ENCODE assay signal across 13 cellular contexts in genomic region chr12:120901818-120902217, GRCh38. TPM values are rescaled to one million over a fixed set of nuclear protein-coding genes. Genes with fewer than 3 reads are reported as not detected.
DNase-seq lines count a peak whose midpoint lies in the region; ATAC-seq and TF ChIP-seq lines count a peak whose summit lies in the region.
"Had no signal": no experiment of that assay in that cellular context is flagged by ENCODE, and none has a peak within 500 bp of the region (broad histone marks: within the 10 kb centered on the region; RNA-seq: fewer than 3 reads in every experiment).

No MANE protein-coding gene starts in this region.

- no peak for TF ChIP-seq EP300 in SK-N-SH (IDR thresholded peaks at IDR 0.05; ENCODE audit: borderline replicate concordance in 1 of 2, low read depth in 1 of 2, low read length in 1 of 2)

- H3K36me3 ChIP-seq in SK-N-SH (replicated peaks in 1 of 2; ENCODE audit: control insufficient read depth in 1 of 2, insufficient read depth in 2 of 2, low read length in 1 of 2) (peaks cover 3 to 11% of the 10 kb centered on the region in 2 experiments), trophoblast cell (ENCODE audit: control insufficient read depth in 1 of 2, insufficient read depth in 2 of 2, low read length in 2 of 2) (peaks cover 2 to 3% of the 10 kb centered on the region in 2 experiments)
- H3K36me3 ChIP-seq: upper lobe of left lung had no signal

- no peaks in the 10 kb centered on the region for H3K27me3 Mint-ChIP-seq in effector memory CD8-positive, alpha-beta T cell

- no peak overlapping the region for H3K4me3 ChIP-seq in SK-N-SH (ENCODE audit: low read depth in 2 of 2, low read length in 1 of 2)
- peak overlapping the region; percentile 82 for H3K4me3 ChIP-seq in NB4 (ENCODE audit: low read depth, low read length)
- H3K4me3 ChIP-seq in trophoblast cell (ENCODE audit: low read depth, low read length): no peak overlapping the region

- no peak overlapping the region for H2AK5ac ChIP-seq in trophoblast cell (ENCODE audit: low read length)

- no peak for ATAC-seq in SK-N-SH treated with all-trans-retinoic acid at 6 μM for 48 hours
- no peak for ATAC-seq in effector memory CD8-positive, alpha-beta T cell (replicated peaks)
- no peak for ATAC-seq in HG02623 (IDR thresholded peaks at IDR 0.05; ENCODE audit: unreplicated experiment)
- ATAC-seq: left colon had no signal

- H3K79me1 ChIP-seq in trophoblast cell (ENCODE audit: low read length): peaks cover 7% of the 10 kb centered on the region

- 88% methylated on average over 4 of the region's 4 CpGs for WGBS in SK-N-SH (ENCODE audit: low lambda C conversion rate)
- WGBS in trophoblast cell (ENCODE audit: extremely low coverage, insufficient coverage, insufficient read length): no CpG with 5 or more reads among the region's 4 CpGs

- TF ChIP-seq RAD21 in SK-N-SH (IDR thresholded peaks at IDR 0.05; ENCODE audit: low read length): no peak

- no peak overlapping the region for H2BK5ac ChIP-seq in trophoblast cell (ENCODE audit: low read depth, low read length, poor library complexity)

- H3K79me2 ChIP-seq in SK-N-SH (ENCODE audit: insufficient read depth) (peaks cover 71% of the 10 kb centered on the region), trophoblast cell (ENCODE audit: control insufficient read depth, insufficient read depth, low read length, poor library complexity) (peaks cover 16% of the 10 kb centered on the region)

- H2BK12ac ChIP-seq in trophoblast cell (ENCODE audit: low read length): no peak overlapping the region

- no peak overlapping the region for H3K18ac ChIP-seq in trophoblast cell (ENCODE audit: low read length)

- H3K14ac ChIP-seq in trophoblast cell (ENCODE audit: low read length): no peak overlapping the region

- H3K27me3 ChIP-seq in SK-N-SH (ENCODE audit: insufficient read depth) (no peaks in the 10 kb centered on the region), trophoblast cell (ENCODE audit: insufficient read depth, low read length) (no peaks in the 10 kb centered on the region)
- H3K27me3 ChIP-seq: upper lobe of left lung had no signal

- H3K9me3 ChIP-seq in SK-N-SH (no peaks in the 10 kb centered on the region), trophoblast cell (ENCODE audit: insufficient read depth, low read depth, low read length) (no peaks in the 10 kb centered on the region)
- H3K9me3 ChIP-seq: upper lobe of left lung had no signal

- peak overlapping the region; percentile 91 to 96 for H3K4me3 Mint-ChIP-seq in effector memory CD8-positive, alpha-beta T cell

- POLR2A ChIA-PET in SK-N-SH (lab: Yijun Ruan, JAX): no interaction called here

- no peak overlapping the region for H3K9ac ChIP-seq in SK-N-SH
- no peak overlapping the region for H3K9ac ChIP-seq in trophoblast cell (ENCODE audit: low read length)

- no peak overlapping the region for H3K4ac ChIP-seq in trophoblast cell (ENCODE audit: low read depth, low read length)

- CTCF ChIA-PET in SK-N-SH (lab: Yijun Ruan, JAX): interaction anchor here (0.6 kb wide), 1 partner anchor 69 kb away, joined by 4 read pairs; no protein-coding TSS in a partner anchor

- no peak overlapping the region for H4K12ac ChIP-seq in trophoblast cell (ENCODE audit: low read depth, low read length)

- H2BK120ac ChIP-seq in trophoblast cell (ENCODE audit: insufficient read depth, low read length, poor library complexity): no peak overlapping the region

- no peak overlapping the region for H2AFZ ChIP-seq in SK-N-SH (ENCODE audit: low read depth)
- H2AFZ ChIP-seq in trophoblast cell (ENCODE audit: insufficient read depth, low read length, poor library complexity): no peak overlapping the region

- H4K91ac ChIP-seq in trophoblast cell (ENCODE audit: low read depth, low read length): no peak overlapping the region

- H3K9me2 ChIP-seq in SK-N-SH: no peaks in the 10 kb centered on the region

- peaks cover 46% of the 10 kb centered on the region for H4K20me1 ChIP-seq in SK-N-SH (ENCODE audit: insufficient read depth)

- H3K4me1 ChIP-seq in SK-N-SH (ENCODE audit: control insufficient read depth in 1 of 2, insufficient read depth in 2 of 2, low read depth in 1 of 2, low read length in 1 of 2) (peaks cover 0 to 20% of the 10 kb centered on the region in 2 experiments; a peak in 2 of 4 replicates), trophoblast cell (ENCODE audit: control insufficient read depth in 1 of 2, insufficient read depth in 2 of 2, low read length in 2 of 2) (peaks cover 3 to 4% of the 10 kb centered on the region in 2 experiments)

- H4K8ac ChIP-seq in trophoblast cell (ENCODE audit: low read depth, low read length): no peak overlapping the region

- no peaks in the 10 kb centered on the region for H3K9me3 Mint-ChIP-seq in effector memory CD8-positive, alpha-beta T cell
- H3K9me3 Mint-ChIP-seq: H9 had no signal

- H3K27ac ChIP-seq in SK-N-SH (ENCODE audit: low read depth in 2 of 2, low read length in 1 of 2) (no peak overlapping the region), trophoblast cell (ENCODE audit: low read depth, low read length) (no peak overlapping the region)
- H3K27ac ChIP-seq: 22Rv1 had no signal

- no peaks in the 10 kb centered on the region for H3F3A ChIP-seq in SK-N-SH (replicated peaks; ENCODE audit: insufficient read depth)

- intact Hi-C loops in posterior cingulate gyrus (cut with DNase I): loop anchor here (5.0 to 10.0 kb wide), 3 partner anchors 45 to 177 kb away; partner anchors contain the start of gene ACADS

- H3K27ac Mint-ChIP-seq in effector memory CD8-positive, alpha-beta T cell: no peak overlapping the region
- H3K27ac Mint-ChIP-seq: H9 had no signal

- no peak for TF ChIP-seq CTCF in SK-N-SH (IDR thresholded peaks at IDR 0.05)
- no peak for TF ChIP-seq CTCF in NB4 (IDR thresholded peaks at IDR 0.05; ENCODE audit: low read depth, low read length)

- H3K36me3 Mint-ChIP-seq in effector memory CD8-positive, alpha-beta T cell (ENCODE audit: insufficient read depth): peaks cover 23% of the 10 kb centered on the region

- DNase-seq in SK-N-SH (no peak), NB4 (ENCODE audit: low read depth) (no peak), trophoblast cell (no peak), inferior parietal cortex (ENCODE audit: extremely low spot score) (no peak), posterior cingulate gyrus (no peak)
- DNase-seq in effector memory CD8-positive, alpha-beta T cell: no peak
- DNase-seq: H9, left colon, NCI-H524, upper lobe of left lung had no signal

- no peak for TF ChIP-seq POLR2A in NB4 (IDR thresholded peaks at IDR 0.05; ENCODE audit: extremely low read depth, insufficient read length)

- peak overlapping the region; percentile 83 for H3K4me2 ChIP-seq in SK-N-SH
- H3K4me2 ChIP-seq in trophoblast cell (ENCODE audit: low read length): peak overlapping the region; percentile 19

- H3K4me1 Mint-ChIP-seq in effector memory CD8-positive, alpha-beta T cell (ENCODE audit: low read depth in 2 of 2): peaks cover 31 to 45% of the 10 kb centered on the region in 2 donors

- no peak overlapping the region for H3K23ac ChIP-seq in trophoblast cell (ENCODE audit: low read length)

TF ChIP-seq in SK-N-SH, 30 proteins besides CTCF, POLR2A, EP300 and RAD21:
- no peak for TF ChIP-seq MXI1 (IDR thresholded peaks at IDR 0.05; ENCODE audit: low read depth, low read length)
- no peak for TF ChIP-seq MAX (IDR thresholded peaks at IDR 0.05; ENCODE audit: low read depth)
- no peak for TF ChIP-seq CHD2 (IDR thresholded peaks at IDR 0.05; ENCODE audit: low read length, partially characterized antibody)
- TF ChIP-seq RXRA (IDR thresholded peaks at IDR 0.05; ENCODE audit: borderline replicate concordance, low read depth): no peak
- no peak for TF ChIP-seq ELF1 (IDR thresholded peaks at IDR 0.05)
- no peak for TF ChIP-seq JUND (IDR thresholded peaks at IDR 0.05)

TF ChIP-seq in SK-N-SH treated with all-trans-retinoic acid at 6 μM for 48 hours, 23 proteins besides CTCF, POLR2A, EP300 and RAD21 (continues in another document):
- TF ChIP-seq POU6F1 (CRISPR knock-in tag; IDR thresholded peaks at IDR 0.05; ENCODE audit: borderline replicate concordance, low read depth) (no peak), ZFP30 (CRISPR knock-in tag; IDR thresholded peaks at IDR 0.05) (no peak), ZNF565 (CRISPR knock-in tag; conservative IDR thresholded peaks at IDR 0.05; ENCODE audit: low read depth) (no peak), CSDC2 (CRISPR knock-in tag; IDR thresholded peaks at IDR 0.05) (no peak), PPARA (CRISPR knock-in tag; IDR thresholded peaks at IDR 0.05; ENCODE audit: borderline replicate concordance) (no peak), ZC3H10 (CRISPR knock-in tag; IDR thresholded peaks at IDR 0.05) (no peak), CSRNP3 (CRISPR knock-in tag; IDR thresholded peaks at IDR 0.05) (no peak), ZNF8 (CRISPR knock-in tag; IDR thresholded peaks at IDR 0.05) (no peak), ISL1 (CRISPR knock-in tag; IDR thresholded peaks at IDR 0.05) (no peak), ESRRG (CRISPR knock-in tag; IDR thresholded peaks at IDR 0.05) (no peak), BACH2 (CRISPR knock-in tag; IDR thresholded peaks at IDR 0.05; ENCODE audit: borderline replicate concordance) (no peak)

RNA-seq across cellular contexts. Expression of gene SPPL3, which starts 2.3 kb away (rescaled TPM):
- polyA plus RNA-seq in SK-N-SH (2012; rRNA removed): 9.6 and 18.8 TPM in 2 replicates
- 31.9 and 33.6 TPM in 2 replicates for polyA plus RNA-seq in SK-N-SH (2012; cell fraction: cytosol; rRNA removed)
- polyA plus RNA-seq in SK-N-SH (2012; cell fraction: nucleus; rRNA removed): 9.8 and 17.6 TPM in 2 replicates
- 56.6 and 57.3 TPM in 2 replicates for polyA plus RNA-seq in trophoblast cell (2013)
